Comparison of ENCODE assay signal across 21 cellular contexts in genomic region chr1:28595412-28596191, GRCh38. TPM values are rescaled to one million over a fixed set of nuclear protein-coding genes. Genes with fewer than 3 reads are reported as not detected.
"Had no signal": no experiment of that assay in that cellular context is flagged by ENCODE, and none has a peak within 500 bp of the region (broad histone marks: within the 10 kb centered on the region; RNA-seq: fewer than 3 reads in every experiment).

No MANE protein-coding gene starts in this region.

- H3K4me3 Mint-ChIP-seq: dendritic cell treated with granulocyte-macrophage colony-stimulating factor and Interleukin-4, amounts not matched to agents 40 ng/mL and 50 ng/mL, for 4 days; mesothelial cell of epicardium; neural progenitor cell; stimulated activated naive CD8-positive, alpha-beta T cell treated with anti-CD3 and anti-CD28 coated beads, Interleukin-15, Interleukin-2, amounts not matched to agents 100 ng/mL and 50 ng/mL, for 24 hours; T-helper 2 cell treated with Interferon-gamma antibody and Interleukin-4, amounts not matched to agents 5 μg/mL and 100 μg/mL, for 36 hours had no signal

- H3K36me3 Mint-ChIP-seq: mesothelial cell of epicardium had no signal

- H3K9me3 ChIP-seq: lower lobe of right lung, suprapubic skin, upper lobe of left lung had no signal

- H3K4me1 ChIP-seq: neural progenitor cell had no signal

- H2AFZ ChIP-seq: neural progenitor cell had no signal

- H3K4me2 ChIP-seq: neural progenitor cell had no signal

- H3K27me3 ChIP-seq: suprapubic skin, upper lobe of left lung had no signal

- H3K9me3 Mint-ChIP-seq: dendritic cell treated with granulocyte-macrophage colony-stimulating factor and Interleukin-4, amounts not matched to agents 40 ng/mL and 50 ng/mL, for 4 days; mesothelial cell of epicardium; stimulated activated naive CD8-positive, alpha-beta T cell treated with anti-CD3 and anti-CD28 coated beads, Interleukin-15, Interleukin-2, amounts not matched to agents 100 ng/mL and 50 ng/mL, for 24 hours; T-helper 2 cell treated with Interferon-gamma antibody and Interleukin-4, amounts not matched to agents 5 μg/mL and 100 μg/mL, for 36 hours had no signal

- ATAC-seq: lower lobe of right lung, sciatic nerve had no signal

- H3K36me3 ChIP-seq: lower lobe of right lung, neural progenitor cell, suprapubic skin had no signal

- H3K4me3 ChIP-seq: lower lobe of right lung, neural progenitor cell, suprapubic skin, upper lobe of left lung had no signal

- H3K27ac ChIP-seq: lower lobe of right lung, neural progenitor cell, suprapubic skin, upper lobe of left lung had no signal

- H3K9ac ChIP-seq: neural progenitor cell had no signal

- H3K27me3 Mint-ChIP-seq: dendritic cell treated with granulocyte-macrophage colony-stimulating factor and Interleukin-4, amounts not matched to agents 40 ng/mL and 50 ng/mL, for 4 days had no signal

- H3K27ac Mint-ChIP-seq: dendritic cell treated with granulocyte-macrophage colony-stimulating factor and Interleukin-4, amounts not matched to agents 40 ng/mL and 50 ng/mL, for 4 days; mesothelial cell of epicardium; neural progenitor cell; stimulated activated naive CD8-positive, alpha-beta T cell treated with anti-CD3 and anti-CD28 coated beads, Interleukin-15, Interleukin-2, amounts not matched to agents 100 ng/mL and 50 ng/mL, for 24 hours; T-helper 2 cell treated with Interferon-gamma antibody and Interleukin-4, amounts not matched to agents 5 μg/mL and 100 μg/mL, for 36 hours had no signal

- DNase-seq: activated CD4-positive, alpha-beta T cell treated with anti-CD3 and anti-CD28 coated beads, Interleukin-2, amount 50 U/mL, for 1 hour; activated CD4-positive, CD25-positive, alpha-beta regulatory T cell; activated naive CD4-positive, alpha-beta T cell; activated T-cell treated with anti-CD3 and anti-CD28 coated beads for 4 hours; cerebellar nuclear complex; effector memory CD4-positive, alpha-beta T cell; foreskin melanocyte; head of caudate nucleus; lower lobe of right lung; upper lobe of left lung had no signal

RNA-seq across cellular contexts. Expression of gene RAB42, which starts 3.5 kb away (rescaled TPM):
- total RNA-seq: activated CD8-positive, alpha-beta memory T cell treated with anti-CD3 and anti-CD28 coated beads for 36 hours had no signal

RNA-seq across cellular contexts. Expression of gene RNU11, which starts 52.8 kb away (rescaled TPM):
- total RNA-seq: activated CD8-positive, alpha-beta memory T cell treated with anti-CD3 and anti-CD28 coated beads for 36 hours; lower lobe of right lung; mesothelial cell of epicardium; myocyte; osteocyte; pulmonary artery endothelial cell; sciatic nerve; suprapubic skin; upper lobe of left lung had no signal
